ENCODE assay signal across 1 cellular context in the genomic region with DNA sequence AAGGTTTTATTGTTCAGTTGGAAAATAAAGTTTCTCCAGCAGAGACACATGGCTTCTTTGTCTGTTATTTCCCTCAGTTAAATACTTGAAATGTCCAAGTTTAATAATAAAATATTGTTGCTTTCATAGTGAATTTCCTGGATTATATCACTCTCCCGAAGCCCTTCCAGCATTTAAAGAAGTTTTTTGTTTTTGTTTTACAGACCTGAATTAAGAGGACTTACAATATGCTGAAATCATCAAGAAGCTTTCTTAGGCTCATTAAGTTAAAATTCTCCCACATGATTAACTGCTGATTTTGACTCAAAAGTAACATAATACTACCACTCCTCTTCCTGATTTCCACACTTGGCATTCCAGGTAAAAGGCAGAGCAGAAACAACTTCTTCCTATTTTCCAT.
TF ChIP-seq lines count a peak whose summit lies in the region.

No MANE protein-coding gene starts in this region.

TF ChIP-seq in GM23338, 12 proteins besides CTCF, POLR2A, EP300 and RAD21 (continued from another document):
- TF ChIP-seq, protein P1, sequence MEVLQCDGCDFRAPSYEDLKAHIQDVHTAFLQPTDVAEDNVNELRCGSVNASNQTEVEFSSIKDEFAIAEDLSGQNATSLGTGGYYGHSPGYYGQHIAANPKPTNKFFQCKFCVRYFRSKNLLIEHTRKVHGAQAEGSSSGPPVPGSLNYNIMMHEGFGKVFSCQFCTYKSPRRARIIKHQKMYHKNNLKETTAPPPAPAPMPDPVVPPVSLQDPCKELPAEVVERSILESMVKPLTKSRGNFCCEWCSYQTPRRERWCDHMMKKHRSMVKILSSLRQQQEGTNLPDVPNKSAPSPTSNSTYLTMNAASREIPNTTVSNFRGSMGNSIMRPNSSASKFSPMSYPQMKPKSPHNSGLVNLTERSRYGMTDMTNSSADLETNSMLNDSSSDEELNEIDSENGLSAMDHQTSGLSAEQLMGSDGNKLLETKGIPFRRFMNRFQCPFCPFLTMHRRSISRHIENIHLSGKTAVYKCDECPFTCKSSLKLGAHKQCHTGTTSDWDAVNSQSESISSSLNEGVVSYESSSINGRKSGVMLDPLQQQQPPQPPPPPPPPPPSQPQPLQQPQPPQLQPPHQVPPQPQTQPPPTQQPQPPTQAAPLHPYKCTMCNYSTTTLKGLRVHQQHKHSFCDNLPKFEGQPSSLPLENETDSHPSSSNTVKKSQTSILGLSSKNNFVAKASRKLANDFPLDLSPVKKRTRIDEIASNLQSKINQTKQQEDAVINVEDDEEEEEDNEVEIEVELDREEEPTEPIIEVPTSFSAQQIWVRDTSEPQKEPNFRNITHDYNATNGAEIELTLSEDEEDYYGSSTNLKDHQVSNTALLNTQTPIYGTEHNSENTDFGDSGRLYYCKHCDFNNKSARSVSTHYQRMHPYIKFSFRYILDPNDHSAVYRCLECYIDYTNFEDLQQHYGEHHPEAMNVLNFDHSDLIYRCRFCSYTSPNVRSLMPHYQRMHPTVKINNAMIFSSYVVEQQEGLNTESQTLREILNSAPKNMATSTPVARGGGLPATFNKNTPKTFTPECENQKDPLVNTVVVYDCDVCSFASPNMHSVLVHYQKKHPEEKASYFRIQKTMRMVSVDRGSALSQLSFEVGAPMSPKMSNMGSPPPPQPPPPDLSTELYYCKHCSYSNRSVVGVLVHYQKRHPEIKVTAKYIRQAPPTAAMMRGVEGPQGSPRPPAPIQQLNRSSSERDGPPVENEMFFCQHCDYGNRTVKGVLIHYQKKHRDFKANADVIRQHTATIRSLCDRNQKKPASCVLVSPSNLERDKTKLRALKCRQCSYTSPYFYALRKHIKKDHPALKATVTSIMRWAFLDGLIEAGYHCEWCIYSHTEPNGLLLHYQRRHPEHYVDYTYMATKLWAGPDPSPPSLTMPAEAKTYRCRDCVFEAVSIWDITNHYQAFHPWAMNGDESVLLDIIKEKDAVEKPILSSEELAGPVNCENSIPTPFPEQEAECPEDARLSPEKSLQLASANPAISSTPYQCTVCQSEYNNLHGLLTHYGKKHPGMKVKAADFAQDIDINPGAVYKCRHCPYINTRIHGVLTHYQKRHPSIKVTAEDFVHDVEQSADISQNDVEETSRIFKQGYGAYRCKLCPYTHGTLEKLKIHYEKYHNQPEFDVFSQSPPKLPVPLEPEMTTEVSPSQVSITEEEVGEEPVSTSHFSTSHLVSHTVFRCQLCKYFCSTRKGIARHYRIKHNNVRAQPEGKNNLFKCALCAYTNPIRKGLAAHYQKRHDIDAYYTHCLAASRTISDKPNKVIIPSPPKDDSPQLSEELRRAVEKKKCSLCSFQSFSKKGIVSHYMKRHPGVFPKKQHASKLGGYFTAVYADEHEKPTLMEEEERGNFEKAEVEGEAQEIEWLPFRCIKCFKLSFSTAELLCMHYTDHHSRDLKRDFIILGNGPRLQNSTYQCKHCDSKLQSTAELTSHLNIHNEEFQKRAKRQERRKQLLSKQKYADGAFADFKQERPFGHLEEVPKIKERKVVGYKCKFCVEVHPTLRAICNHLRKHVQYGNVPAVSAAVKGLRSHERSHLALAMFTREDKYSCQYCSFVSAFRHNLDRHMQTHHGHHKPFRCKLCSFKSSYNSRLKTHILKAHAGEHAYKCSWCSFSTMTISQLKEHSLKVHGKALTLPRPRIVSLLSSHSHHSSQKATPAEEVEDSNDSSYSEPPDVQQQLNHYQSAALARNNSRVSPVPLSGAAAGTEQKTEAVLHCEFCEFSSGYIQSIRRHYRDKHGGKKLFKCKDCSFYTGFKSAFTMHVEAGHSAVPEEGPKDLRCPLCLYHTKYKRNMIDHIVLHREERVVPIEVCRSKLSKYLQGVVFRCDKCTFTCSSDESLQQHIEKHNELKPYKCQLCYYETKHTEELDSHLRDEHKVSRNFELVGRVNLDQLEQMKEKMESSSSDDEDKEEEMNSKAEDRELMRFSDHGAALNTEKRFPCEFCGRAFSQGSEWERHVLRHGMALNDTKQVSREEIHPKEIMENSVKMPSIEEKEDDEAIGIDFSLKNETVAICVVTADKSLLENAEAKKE (CRISPR knock-in tag; IDR thresholded peaks at IDR 0.05): no peak
